1 cellular context compared by ENCODE assay signal in genomic region chr12:88579941-88580871, GRCh38.
TF ChIP-seq lines count a peak whose summit lies in the region.

KITLG (minus strand) TSS chr12:88580471; CDS start chr12:88580278, 193 bp downstream.

TF ChIP-seq in WTC11, 78 proteins besides CTCF, POLR2A, EP300 and RAD21 (continued from another document and continues in another):
- TF ChIP-seq ZNF317 (CRISPR knock-in tag; IDR thresholded peaks at IDR 0.05; ENCODE audit: borderline replicate concordance, low read depth) (no peak), JUN (CRISPR knock-in tag; IDR thresholded peaks at IDR 0.05) (no peak), NFYB (CRISPR knock-in tag; conservative IDR thresholded peaks at IDR 0.05; ENCODE audit: low read depth) (no peak), SMAD3 (CRISPR knock-in tag; IDR thresholded peaks at IDR 0.05; ENCODE audit: borderline replicate concordance) (no peak), SMAD4 (CRISPR knock-in tag; IDR thresholded peaks at IDR 0.05) (no peak), NR2C2 (CRISPR knock-in tag; IDR thresholded peaks at IDR 0.05) (no peak), ZNF219 (CRISPR knock-in tag; IDR thresholded peaks at IDR 0.05; ENCODE audit: borderline replicate concordance) (no peak), GABPB1 (CRISPR knock-in tag; IDR thresholded peaks at IDR 0.05) (no peak), ETV6 (CRISPR knock-in tag; IDR thresholded peaks at IDR 0.05) (peak; percentile 87), HMGA2 (CRISPR knock-in tag; IDR thresholded peaks at IDR 0.05) (no peak), CBFB (CRISPR knock-in tag; IDR thresholded peaks at IDR 0.05; ENCODE audit: low read depth) (no peak), RORB (CRISPR knock-in tag; IDR thresholded peaks at IDR 0.05) (no peak), CREM (CRISPR knock-in tag; IDR thresholded peaks at IDR 0.05) (no peak), ZNF138 (CRISPR knock-in tag; conservative IDR thresholded peaks at IDR 0.05) (no peak), NFATC4 (CRISPR knock-in tag; IDR thresholded peaks at IDR 0.05) (no peak), ELF4 (CRISPR knock-in tag; IDR thresholded peaks at IDR 0.05; ENCODE audit: low read depth) (0 out of 2 replicates have a peak, but pooled peaks have one; percentile 27), MYBL2 (CRISPR knock-in tag; IDR thresholded peaks at IDR 0.05) (0 out of 2 replicates have a peak, but pooled peaks have one; percentile 59), KAT7 (CRISPR knock-in tag; IDR thresholded peaks at IDR 0.05; ENCODE audit: borderline replicate concordance) (0 out of 2 replicates have a peak, but pooled peaks have one; percentile 75), TCF7 (CRISPR knock-in tag; IDR thresholded peaks at IDR 0.05; ENCODE audit: low read depth) (no peak), PRRX2 (CRISPR knock-in tag; IDR thresholded peaks at IDR 0.05) (no peak), ZMAT4 (CRISPR knock-in tag; IDR thresholded peaks at IDR 0.05) (no peak), ZNF423 (CRISPR knock-in tag; IDR thresholded peaks at IDR 0.05) (peak; percentile 83), ZNF263 (CRISPR knock-in tag; IDR thresholded peaks at IDR 0.05; ENCODE audit: low read depth) (0 out of 2 replicates have a peak, but pooled peaks have one; percentile 23), NR3C1 (CRISPR knock-in tag; conservative IDR thresholded peaks at IDR 0.05; ENCODE audit: low read depth) (no peak), ZBTB21 (CRISPR knock-in tag; IDR thresholded peaks at IDR 0.05; ENCODE audit: borderline replicate concordance) (no peak), TEAD1 (CRISPR knock-in tag; IDR thresholded peaks at IDR 0.05) (peak; percentile 57; the same call in 1 of the 2 replicates), GTF2I (CRISPR knock-in tag; conservative IDR thresholded peaks at IDR 0.05) (no peak), OVOL2 (CRISPR knock-in tag; IDR thresholded peaks at IDR 0.05; ENCODE audit: borderline replicate concordance) (no peak), RELA (CRISPR knock-in tag; IDR thresholded peaks at IDR 0.05; ENCODE audit: borderline replicate concordance) (0 out of 2 replicates have a peak, but pooled peaks have one; percentile 18), FOXJ3 (CRISPR knock-in tag; IDR thresholded peaks at IDR 0.05; ENCODE audit: borderline replicate concordance) (no peak), E2F5 (CRISPR knock-in tag; IDR thresholded peaks at IDR 0.05) (no peak; the same call in 1 of the 2 replicates), EMX1 (CRISPR knock-in tag; IDR thresholded peaks at IDR 0.05) (no peak), CREB1 (CRISPR knock-in tag; IDR thresholded peaks at IDR 0.05) (peak; percentile 41; the same call in 1 of the 2 replicates), E2F1 (CRISPR knock-in tag; IDR thresholded peaks at IDR 0.05) (no peak), TEAD4 (CRISPR knock-in tag; IDR thresholded peaks at IDR 0.05) (no peak)
- TF ChIP-seq, protein P1, sequence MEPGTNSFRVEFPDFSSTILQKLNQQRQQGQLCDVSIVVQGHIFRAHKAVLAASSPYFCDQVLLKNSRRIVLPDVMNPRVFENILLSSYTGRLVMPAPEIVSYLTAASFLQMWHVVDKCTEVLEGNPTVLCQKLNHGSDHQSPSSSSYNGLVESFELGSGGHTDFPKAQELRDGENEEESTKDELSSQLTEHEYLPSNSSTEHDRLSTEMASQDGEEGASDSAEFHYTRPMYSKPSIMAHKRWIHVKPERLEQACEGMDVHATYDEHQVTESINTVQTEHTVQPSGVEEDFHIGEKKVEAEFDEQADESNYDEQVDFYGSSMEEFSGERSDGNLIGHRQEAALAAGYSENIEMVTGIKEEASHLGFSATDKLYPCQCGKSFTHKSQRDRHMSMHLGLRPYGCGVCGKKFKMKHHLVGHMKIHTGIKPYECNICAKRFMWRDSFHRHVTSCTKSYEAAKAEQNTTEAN (CRISPR knock-in tag; IDR thresholded peaks at IDR 0.05) = no peak; the same call in 1 of the 2 replicates
- TF ChIP-seq, protein P2, sequence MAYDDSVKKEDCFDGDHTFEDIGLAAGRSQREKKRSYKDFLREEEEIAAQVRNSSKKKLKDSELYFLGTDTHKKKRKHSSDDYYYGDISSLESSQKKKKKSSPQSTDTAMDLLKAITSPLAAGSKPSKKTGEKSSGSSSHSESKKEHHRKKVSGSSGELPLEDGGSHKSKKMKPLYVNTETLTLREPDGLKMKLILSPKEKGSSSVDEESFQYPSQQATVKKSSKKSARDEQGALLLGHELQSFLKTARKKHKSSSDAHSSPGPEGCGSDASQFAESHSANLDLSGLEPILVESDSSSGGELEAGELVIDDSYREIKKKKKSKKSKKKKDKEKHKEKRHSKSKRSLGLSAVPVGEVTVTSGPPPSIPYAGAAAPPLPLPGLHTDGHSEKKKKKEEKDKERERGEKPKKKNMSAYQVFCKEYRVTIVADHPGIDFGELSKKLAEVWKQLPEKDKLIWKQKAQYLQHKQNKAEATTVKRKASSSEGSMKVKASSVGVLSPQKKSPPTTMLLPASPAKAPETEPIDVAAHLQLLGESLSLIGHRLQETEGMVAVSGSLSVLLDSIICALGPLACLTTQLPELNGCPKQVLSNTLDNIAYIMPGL (CRISPR knock-in tag; IDR thresholded peaks at IDR 0.05) = no peak; the same call in 1 of the 2 replicates
- TF ChIP-seq, protein P3, sequence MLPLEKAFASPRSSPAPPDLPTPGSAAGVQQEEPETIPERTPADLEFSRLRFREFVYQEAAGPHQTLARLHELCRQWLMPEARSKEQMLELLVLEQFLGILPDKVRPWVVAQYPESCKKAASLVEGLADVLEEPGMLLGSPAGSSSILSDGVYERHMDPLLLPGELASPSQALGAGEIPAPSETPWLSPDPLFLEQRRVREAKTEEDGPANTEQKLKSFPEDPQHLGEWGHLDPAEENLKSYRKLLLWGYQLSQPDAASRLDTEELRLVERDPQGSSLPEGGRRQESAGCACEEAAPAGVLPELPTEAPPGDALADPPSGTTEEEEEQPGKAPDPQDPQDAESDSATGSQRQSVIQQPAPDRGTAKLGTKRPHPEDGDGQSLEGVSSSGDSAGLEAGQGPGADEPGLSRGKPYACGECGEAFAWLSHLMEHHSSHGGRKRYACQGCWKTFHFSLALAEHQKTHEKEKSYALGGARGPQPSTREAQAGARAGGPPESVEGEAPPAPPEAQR (CRISPR knock-in tag; IDR thresholded peaks at IDR 0.05) = no peak
- TF ChIP-seq, protein P4, sequence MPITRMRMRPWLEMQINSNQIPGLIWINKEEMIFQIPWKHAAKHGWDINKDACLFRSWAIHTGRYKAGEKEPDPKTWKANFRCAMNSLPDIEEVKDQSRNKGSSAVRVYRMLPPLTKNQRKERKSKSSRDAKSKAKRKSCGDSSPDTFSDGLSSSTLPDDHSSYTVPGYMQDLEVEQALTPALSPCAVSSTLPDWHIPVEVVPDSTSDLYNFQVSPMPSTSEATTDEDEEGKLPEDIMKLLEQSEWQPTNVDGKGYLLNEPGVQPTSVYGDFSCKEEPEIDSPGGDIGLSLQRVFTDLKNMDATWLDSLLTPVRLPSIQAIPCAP (CRISPR knock-in tag; IDR thresholded peaks at IDR 0.05) = no peak
- TF ChIP-seq, protein P5, sequence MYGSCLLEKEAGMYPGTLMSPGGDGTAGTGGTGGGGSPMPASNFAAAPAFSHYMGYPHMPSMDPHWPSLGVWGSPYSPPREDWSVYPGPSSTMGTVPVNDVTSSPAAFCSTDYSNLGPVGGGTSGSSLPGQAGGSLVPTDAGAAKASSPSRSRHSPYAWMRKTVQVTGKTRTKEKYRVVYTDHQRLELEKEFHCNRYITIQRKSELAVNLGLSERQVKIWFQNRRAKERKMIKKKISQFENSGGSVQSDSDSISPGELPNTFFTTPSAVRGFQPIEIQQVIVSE (CRISPR knock-in tag; IDR thresholded peaks at IDR 0.05; ENCODE audit: borderline replicate concordance) = no peak
- TF ChIP-seq, protein P6, sequence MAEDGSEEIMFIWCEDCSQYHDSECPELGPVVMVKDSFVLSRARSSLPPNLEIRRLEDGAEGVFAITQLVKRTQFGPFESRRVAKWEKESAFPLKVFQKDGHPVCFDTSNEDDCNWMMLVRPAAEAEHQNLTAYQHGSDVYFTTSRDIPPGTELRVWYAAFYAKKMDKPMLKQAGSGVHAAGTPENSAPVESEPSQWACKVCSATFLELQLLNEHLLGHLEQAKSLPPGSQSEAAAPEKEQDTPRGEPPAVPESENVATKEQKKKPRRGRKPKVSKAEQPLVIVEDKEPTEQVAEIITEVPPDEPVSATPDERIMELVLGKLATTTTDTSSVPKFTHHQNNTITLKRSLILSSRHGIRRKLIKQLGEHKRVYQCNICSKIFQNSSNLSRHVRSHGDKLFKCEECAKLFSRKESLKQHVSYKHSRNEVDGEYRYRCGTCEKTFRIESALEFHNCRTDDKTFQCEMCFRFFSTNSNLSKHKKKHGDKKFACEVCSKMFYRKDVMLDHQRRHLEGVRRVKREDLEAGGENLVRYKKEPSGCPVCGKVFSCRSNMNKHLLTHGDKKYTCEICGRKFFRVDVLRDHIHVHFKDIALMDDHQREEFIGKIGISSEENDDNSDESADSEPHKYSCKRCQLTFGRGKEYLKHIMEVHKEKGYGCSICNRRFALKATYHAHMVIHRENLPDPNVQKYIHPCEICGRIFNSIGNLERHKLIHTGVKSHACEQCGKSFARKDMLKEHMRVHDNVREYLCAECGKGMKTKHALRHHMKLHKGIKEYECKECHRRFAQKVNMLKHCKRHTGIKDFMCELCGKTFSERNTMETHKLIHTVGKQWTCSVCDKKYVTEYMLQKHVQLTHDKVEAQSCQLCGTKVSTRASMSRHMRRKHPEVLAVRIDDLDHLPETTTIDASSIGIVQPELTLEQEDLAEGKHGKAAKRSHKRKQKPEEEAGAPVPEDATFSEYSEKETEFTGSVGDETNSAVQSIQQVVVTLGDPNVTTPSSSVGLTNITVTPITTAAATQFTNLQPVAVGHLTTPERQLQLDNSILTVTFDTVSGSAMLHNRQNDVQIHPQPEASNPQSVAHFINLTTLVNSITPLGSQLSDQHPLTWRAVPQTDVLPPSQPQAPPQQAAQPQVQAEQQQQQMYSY (CRISPR knock-in tag; IDR thresholded peaks at IDR 0.05) = no peak
- TF ChIP-seq, protein P7, sequence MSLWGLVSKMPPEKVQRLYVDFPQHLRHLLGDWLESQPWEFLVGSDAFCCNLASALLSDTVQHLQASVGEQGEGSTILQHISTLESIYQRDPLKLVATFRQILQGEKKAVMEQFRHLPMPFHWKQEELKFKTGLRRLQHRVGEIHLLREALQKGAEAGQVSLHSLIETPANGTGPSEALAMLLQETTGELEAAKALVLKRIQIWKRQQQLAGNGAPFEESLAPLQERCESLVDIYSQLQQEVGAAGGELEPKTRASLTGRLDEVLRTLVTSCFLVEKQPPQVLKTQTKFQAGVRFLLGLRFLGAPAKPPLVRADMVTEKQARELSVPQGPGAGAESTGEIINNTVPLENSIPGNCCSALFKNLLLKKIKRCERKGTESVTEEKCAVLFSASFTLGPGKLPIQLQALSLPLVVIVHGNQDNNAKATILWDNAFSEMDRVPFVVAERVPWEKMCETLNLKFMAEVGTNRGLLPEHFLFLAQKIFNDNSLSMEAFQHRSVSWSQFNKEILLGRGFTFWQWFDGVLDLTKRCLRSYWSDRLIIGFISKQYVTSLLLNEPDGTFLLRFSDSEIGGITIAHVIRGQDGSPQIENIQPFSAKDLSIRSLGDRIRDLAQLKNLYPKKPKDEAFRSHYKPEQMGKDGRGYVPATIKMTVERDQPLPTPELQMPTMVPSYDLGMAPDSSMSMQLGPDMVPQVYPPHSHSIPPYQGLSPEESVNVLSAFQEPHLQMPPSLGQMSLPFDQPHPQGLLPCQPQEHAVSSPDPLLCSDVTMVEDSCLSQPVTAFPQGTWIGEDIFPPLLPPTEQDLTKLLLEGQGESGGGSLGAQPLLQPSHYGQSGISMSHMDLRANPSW (CRISPR knock-in tag; conservative IDR thresholded peaks at IDR 0.05; ENCODE audit: low read depth) = no peak
- TF ChIP-seq, protein P8, sequence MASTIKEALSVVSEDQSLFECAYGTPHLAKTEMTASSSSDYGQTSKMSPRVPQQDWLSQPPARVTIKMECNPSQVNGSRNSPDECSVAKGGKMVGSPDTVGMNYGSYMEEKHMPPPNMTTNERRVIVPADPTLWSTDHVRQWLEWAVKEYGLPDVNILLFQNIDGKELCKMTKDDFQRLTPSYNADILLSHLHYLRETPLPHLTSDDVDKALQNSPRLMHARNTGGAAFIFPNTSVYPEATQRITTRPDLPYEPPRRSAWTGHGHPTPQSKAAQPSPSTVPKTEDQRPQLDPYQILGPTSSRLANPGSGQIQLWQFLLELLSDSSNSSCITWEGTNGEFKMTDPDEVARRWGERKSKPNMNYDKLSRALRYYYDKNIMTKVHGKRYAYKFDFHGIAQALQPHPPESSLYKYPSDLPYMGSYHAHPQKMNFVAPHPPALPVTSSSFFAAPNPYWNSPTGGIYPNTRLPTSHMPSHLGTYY (CRISPR knock-in tag; IDR thresholded peaks at IDR 0.05) = no peak
